ENCODE assay signal across 1 cellular context in genomic region chr1:232630047-232630893, GRCh38.
TF ChIP-seq lines count a peak whose summit lies in the region.

SIPA1L2 (minus strand) TSS chr1:232630133; CDS start chr1:232515339, 114,794 bp downstream.

TF ChIP-seq in H1, 55 proteins besides CTCF, POLR2A, EP300 and RAD21 (continued from another document):
- no peak for TF ChIP-seq SUZ12 (IDR thresholded peaks at IDR 0.05; ENCODE audit: low read length)
- no peak for TF ChIP-seq RXRA (IDR thresholded peaks at IDR 0.05; ENCODE audit: insufficient read depth, low read depth, low read length)
- no peak for TF ChIP-seq YY1 (IDR thresholded peaks at IDR 0.05; ENCODE audit: low read depth, low read length)
